In genomic region chr16:4347765-4348509, GRCh38 we compare ENCODE assay signal across 1 cellular context.
A peak's percentile ranks its signal among the peaks of the same experiment; 100 is the strongest.
TF ChIP-seq lines count a peak whose summit lies in the region.

No MANE protein-coding gene starts in this region.

TF ChIP-seq in HEK293, 187 proteins besides CTCF, POLR2A, EP300 and RAD21 (continued from another document):
- TF ChIP-seq, protein P1, sequence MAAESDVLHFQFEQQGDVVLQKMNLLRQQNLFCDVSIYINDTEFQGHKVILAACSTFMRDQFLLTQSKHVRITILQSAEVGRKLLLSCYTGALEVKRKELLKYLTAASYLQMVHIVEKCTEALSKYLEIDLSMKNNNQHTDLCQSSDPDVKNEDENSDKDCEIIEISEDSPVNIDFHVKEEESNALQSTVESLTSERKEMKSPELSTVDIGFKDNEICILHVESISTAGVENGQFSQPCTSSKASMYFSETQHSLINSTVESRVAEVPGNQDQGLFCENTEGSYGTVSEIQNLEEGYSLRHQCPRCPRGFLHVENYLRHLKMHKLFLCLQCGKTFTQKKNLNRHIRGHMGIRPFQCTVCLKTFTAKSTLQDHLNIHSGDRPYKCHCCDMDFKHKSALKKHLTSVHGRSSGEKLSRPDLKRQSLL (tag by site-specific recombination; IDR thresholded peaks at IDR 0.05): 0 out of 2 replicates have a peak, but pooled peaks have one; percentile 73
- peak; percentile 42 for TF ChIP-seq ZBTB20 (tag by site-specific recombination; IDR thresholded peaks at IDR 0.05)
- TF ChIP-seq KLF1 (tag by site-specific recombination; IDR thresholded peaks at IDR 0.05): peak; percentile 99
- TF ChIP-seq ZNF514 (tag by site-specific recombination; IDR thresholded peaks at IDR 0.05): no peak
- peak; percentile 8; the same call in 1 of the 2 replicates for TF ChIP-seq ZNF600 (tag by site-specific recombination; IDR thresholded peaks at IDR 0.05)
- no peak for TF ChIP-seq EGR2 (tag by site-specific recombination; IDR thresholded peaks at IDR 0.05; ENCODE audit: low read depth)
- no peak for TF ChIP-seq ZNF146 (tag by site-specific recombination; IDR thresholded peaks at IDR 0.05)
- no peak for TF ChIP-seq IKZF3 (tag by site-specific recombination; IDR thresholded peaks at IDR 0.05)
- peak; percentile 50; the same call in 1 of the 2 replicates for TF ChIP-seq ZBTB17 (tag by site-specific recombination; IDR thresholded peaks at IDR 0.05)
- TF ChIP-seq SP7 (tag by site-specific recombination; IDR thresholded peaks at IDR 0.05): no peak
- TF ChIP-seq, protein P2, sequence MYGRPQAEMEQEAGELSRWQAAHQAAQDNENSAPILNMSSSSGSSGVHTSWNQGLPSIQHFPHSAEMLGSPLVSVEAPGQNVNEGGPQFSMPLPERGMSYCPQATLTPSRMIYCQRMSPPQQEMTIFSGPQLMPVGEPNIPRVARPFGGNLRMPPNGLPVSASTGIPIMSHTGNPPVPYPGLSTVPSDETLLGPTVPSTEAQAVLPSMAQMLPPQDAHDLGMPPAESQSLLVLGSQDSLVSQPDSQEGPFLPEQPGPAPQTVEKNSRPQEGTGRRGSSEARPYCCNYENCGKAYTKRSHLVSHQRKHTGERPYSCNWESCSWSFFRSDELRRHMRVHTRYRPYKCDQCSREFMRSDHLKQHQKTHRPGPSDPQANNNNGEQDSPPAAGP (tag by site-specific recombination; IDR thresholded peaks at IDR 0.05): peak; percentile 26; the same call in 1 of the 2 replicates
- no peak for TF ChIP-seq ZNF776 (tag by site-specific recombination; IDR thresholded peaks at IDR 0.05; ENCODE audit: borderline replicate concordance)
